1 cellular context compared by ENCODE assay signal in genomic region chr10:36677170-36677768, GRCh38.
TF ChIP-seq lines count a peak whose summit lies in the region.

No MANE protein-coding gene starts in this region.

TF ChIP-seq in HEK293, 187 proteins besides CTCF, POLR2A, EP300 and RAD21 (continued from another document):
- TF ChIP-seq, protein P1, sequence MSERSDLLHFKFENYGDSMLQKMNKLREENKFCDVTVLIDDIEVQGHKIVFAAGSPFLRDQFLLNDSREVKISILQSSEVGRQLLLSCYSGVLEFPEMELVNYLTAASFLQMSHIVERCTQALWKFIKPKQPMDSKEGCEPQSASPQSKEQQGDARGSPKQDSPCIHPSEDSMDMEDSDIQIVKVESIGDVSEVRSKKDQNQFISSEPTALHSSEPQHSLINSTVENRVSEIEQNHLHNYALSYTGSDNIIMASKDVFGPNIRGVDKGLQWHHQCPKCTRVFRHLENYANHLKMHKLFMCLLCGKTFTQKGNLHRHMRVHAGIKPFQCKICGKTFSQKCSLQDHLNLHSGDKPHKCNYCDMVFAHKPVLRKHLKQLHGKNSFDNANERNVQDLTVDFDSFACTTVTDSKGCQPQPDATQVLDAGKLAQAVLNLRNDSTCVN (tag by site-specific recombination; optimal IDR thresholded peaks at IDR 0.05) = no peak
- TF ChIP-seq ZNF239 (tag by site-specific recombination; IDR thresholded peaks at IDR 0.05) (no peak), ZNF416 (tag by site-specific recombination; IDR thresholded peaks at IDR 0.05) (no peak), ZNF629 (tag by site-specific recombination; IDR thresholded peaks at IDR 0.05) (no peak), SP7 (tag by site-specific recombination; IDR thresholded peaks at IDR 0.05) (0 out of 2 replicates have a peak, but pooled peaks have one; percentile 20), PRDM6 (tag by site-specific recombination; IDR thresholded peaks at IDR 0.05) (peak; percentile 71), ZNF776 (tag by site-specific recombination; IDR thresholded peaks at IDR 0.05; ENCODE audit: borderline replicate concordance) (no peak), ZBTB1 (tag by site-specific recombination; IDR thresholded peaks at IDR 0.05) (no peak; the same call in 1 of the 2 replicates), ZNF423 (tag by site-specific recombination; IDR thresholded peaks at IDR 0.05) (no peak), HOXA7 (CRISPR knock-in tag; IDR thresholded peaks at IDR 0.05; ENCODE audit: borderline replicate concordance) (no peak), ZNF10 (tag by site-specific recombination; IDR thresholded peaks at IDR 0.05) (no peak), KLF16 (tag by site-specific recombination; IDR thresholded peaks at IDR 0.05) (no peak), PRDM10 (tag by site-specific recombination; IDR thresholded peaks at IDR 0.05) (no peak), BCL11A (tag by site-specific recombination; IDR thresholded peaks at IDR 0.05; ENCODE audit: low read depth) (0 out of 2 replicates have a peak, but pooled peaks have one; percentile 44), ZNF354C (tag by site-specific recombination; IDR thresholded peaks at IDR 0.05; ENCODE audit: borderline replicate concordance, low read depth) (no peak), HOXC10 (CRISPR knock-in tag; IDR thresholded peaks at IDR 0.05) (no peak), IKZF3 (tag by site-specific recombination; IDR thresholded peaks at IDR 0.05) (peak; percentile 32; the same call in 1 of the 2 replicates), REPIN1 (tag by site-specific recombination; IDR thresholded peaks at IDR 0.05; ENCODE audit: low read depth) (no peak), ZNF114 (tag by site-specific recombination; IDR thresholded peaks at IDR 0.05) (no peak), OSR2 (tag by site-specific recombination; IDR thresholded peaks at IDR 0.05) (peak; percentile 77), ZNF843 (tag by site-specific recombination; IDR thresholded peaks at IDR 0.05) (peak; percentile 72; the same call in 1 of the 2 replicates)
- TF ChIP-seq, protein P2, sequence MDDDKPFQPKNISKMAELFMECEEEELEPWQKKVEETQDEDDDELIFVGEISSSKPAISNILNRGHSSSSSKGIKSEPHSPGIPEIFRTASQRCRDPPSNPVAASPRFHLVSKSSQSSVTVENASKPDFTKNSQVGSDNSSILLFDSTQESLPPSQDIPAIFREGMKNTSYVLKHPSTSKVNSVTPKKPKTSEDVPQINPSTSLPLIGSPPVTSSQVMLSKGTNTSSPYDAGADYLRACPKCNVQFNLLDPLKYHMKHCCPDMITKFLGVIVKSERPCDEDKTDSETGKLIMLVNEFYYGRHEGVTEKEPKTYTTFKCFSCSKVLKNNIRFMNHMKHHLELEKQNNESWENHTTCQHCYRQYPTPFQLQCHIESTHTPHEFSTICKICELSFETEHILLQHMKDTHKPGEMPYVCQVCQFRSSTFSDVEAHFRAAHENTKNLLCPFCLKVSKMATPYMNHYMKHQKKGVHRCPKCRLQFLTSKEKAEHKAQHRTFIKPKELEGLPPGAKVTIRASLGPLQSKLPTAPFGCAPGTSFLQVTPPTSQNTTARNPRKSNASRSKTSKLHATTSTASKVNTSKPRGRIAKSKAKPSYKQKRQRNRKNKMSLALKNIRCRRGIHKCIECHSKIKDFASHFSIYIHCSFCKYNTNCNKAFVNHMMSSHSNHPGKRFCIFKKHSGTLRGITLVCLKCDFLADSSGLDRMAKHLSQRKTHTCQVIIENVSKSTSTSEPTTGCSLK (tag by site-specific recombination; IDR thresholded peaks at IDR 0.05) = no peak
